Comparison of ENCODE assay signal across 9 cellular contexts in genomic region chr16:15041260-15042011, GRCh38. TPM values are rescaled to one million over a fixed set of nuclear protein-coding genes. Genes with fewer than 3 reads are reported as not detected.
DNase-seq lines count a peak whose midpoint lies in the region; ATAC-seq, FAIRE-seq and TF ChIP-seq lines count a peak whose summit lies in the region.
"Had no signal": no experiment of that assay in that cellular context is flagged by ENCODE, and none has a peak within 500 bp of the region (broad histone marks: within the 10 kb centered on the region; RNA-seq: fewer than 3 reads in every experiment).

No MANE protein-coding gene starts in this region.

- DNase-seq in IMR-90 = peak; percentile 48
- DNase-seq in cerebellar cortex (ENCODE audit: low spot score) = peak; percentile 54
- peak; percentile 79 to 83 for DNase-seq in left colon
- peak; percentile 72 for DNase-seq in superior temporal gyrus (ENCODE audit: extremely low spot score)
- no peak for DNase-seq in NCI-H2171 (lab: John Stamatoyannopoulos, UW)
- no peak for DNase-seq in RCC 7860 (ENCODE audit: low spot score)
- DNase-seq in NCI-H1105 treated with DMSO at 0.1 percent for 48 hours (lab: John Stamatoyannopoulos, UW) = no peak
- no peak for DNase-seq in T1000 (lab: John Stamatoyannopoulos, UW)
- DNase-seq: NCI-H526 had no signal

- no peak overlapping the region for H2BK5ac ChIP-seq in IMR-90 (ENCODE audit: low read depth, low read length, poor library complexity, severe bottlenecking)

- H3K79me1 ChIP-seq in IMR-90 (ENCODE audit: low read depth in 1 of 2, low read length in 2 of 2) = peaks cover 14 to 32% of the 10 kb centered on the region in 2 experiments

- H3K9me3 ChIP-seq in IMR-90 (ENCODE audit: control insufficient read depth, insufficient read depth, low read length) = no peaks in the 10 kb centered on the region

- H2BK15ac ChIP-seq in IMR-90 (ENCODE audit: low read depth, low read length) = no peak overlapping the region

- no TSS peak for BruUV-seq in IMR-90 (replicated peaks; lab: Mats Ljungman, UMichigan)

- no peak for TF ChIP-seq POLR2A in IMR-90 (IDR thresholded peaks at IDR 0.05; ENCODE audit: low read depth, low read length)

- H3K4me1 ChIP-seq in IMR-90 (ENCODE audit: control insufficient read depth, insufficient read depth, low read length) = no peaks in the 10 kb centered on the region

- peak overlapping the region; percentile 18 for H2AFZ ChIP-seq in IMR-90 (replicated peaks; ENCODE audit: low read length, poor library complexity)

- dilution Hi-C loops in IMR-90 (cut with HindIII; ENCODE audit: low sequenced_read_pairs, unreplicated experiment) = no loop called here

- 0 out of 2 replicates have a peak, but pooled peaks have one; percentile 9 for TF ChIP-seq CTCF in IMR-90 (conservative IDR thresholded peaks at IDR 0.05; ENCODE audit: low read depth, low read length)

- in situ Hi-C loops in IMR-90 (cut with MboI; ENCODE audit: low sequenced_read_pairs) = no loop called here

- intact Hi-C loops in IMR-90 (cut with micrococcal nuclease) (no loop called here), left colon (cut with DNase I, micrococcal nuclease) (no loop called here)

- no peaks in the 10 kb centered on the region for H3K27me3 ChIP-seq in IMR-90 (ENCODE audit: control insufficient read depth, insufficient read depth, low read length)

- H3K9me1 ChIP-seq in IMR-90 (ENCODE audit: insufficient read depth, low read length) = peaks cover 4% of the 10 kb centered on the region

- no peak overlapping the region for H4K8ac ChIP-seq in IMR-90 (ENCODE audit: low read depth in 2 of 2, low read length in 2 of 2)

- H2AK5ac ChIP-seq in IMR-90 (ENCODE audit: low read depth, low read length) = 0 out of 2 replicates have a peak overlapping the region, but pooled peaks have one; percentile 24

- POLR2A ChIA-PET in IMR-90 (lab: Charles Lee; ENCODE audit: unreplicated experiment) = no interaction called here

- H3K4me3 ChIP-seq in IMR-90 (ENCODE audit: insufficient read depth, low read depth, low read length) = no peak overlapping the region

- no peak overlapping the region for H2BK120ac ChIP-seq in IMR-90 (ENCODE audit: low read depth, low read length)

- no peak overlapping the region for H3K14ac ChIP-seq in IMR-90 (replicated peaks; ENCODE audit: low read depth, low read length)

- ATAC-seq in IMR-90 (ENCODE audit: low read depth) = peak; percentile 94
- ATAC-seq in left colon = peak; percentile 97

- peaks cover 55% of the 10 kb centered on the region for H3K36me3 ChIP-seq in IMR-90 (ENCODE audit: control insufficient read depth, insufficient read depth, low read length)

- FAIRE-seq in RCC 7860 (lab: Jason Lieb, UNC) = no peak

- no peak overlapping the region for H4K5ac ChIP-seq in IMR-90 (ENCODE audit: low read depth, low read length)

- H3K56ac ChIP-seq in IMR-90 (ENCODE audit: extremely low read depth, insufficient read depth, low read length) = no peak overlapping the region

- H4K91ac ChIP-seq in IMR-90 (ENCODE audit: insufficient read depth, low read depth, low read length) = no peak overlapping the region

- WGBS in IMR-90 (ENCODE audit: extremely low coverage in 2 of 2, insufficient read length in 1 of 2), 2 experiments = 55% methylated on average over 5 of the region's 16 CpGs; no CpG with 5 or more reads in 1 of the 2 experiments

- no peak overlapping the region for H2BK20ac ChIP-seq in IMR-90 (ENCODE audit: low read depth, low read length)

- no peak overlapping the region for H3K4me2 ChIP-seq in IMR-90 (ENCODE audit: low read depth, low read length)

- H3K23ac ChIP-seq in IMR-90 (ENCODE audit: low read depth, low read length) = 0 out of 2 replicates have a peak overlapping the region, but pooled peaks have one; percentile 24

- no peak overlapping the region for H3K9ac ChIP-seq in IMR-90 (ENCODE audit: low read depth, low read length)

- no peak overlapping the region for H3K18ac ChIP-seq in IMR-90 (ENCODE audit: low read depth, low read length)

- no peak overlapping the region for H2AK9ac ChIP-seq in IMR-90 (replicated peaks; ENCODE audit: low read depth, low read length, poor library complexity)

- H4K20me1 ChIP-seq in IMR-90 (ENCODE audit: insufficient read depth, low read length) = peaks cover 4% of the 10 kb centered on the region; the same call in 1 of the 2 replicates

- TF ChIP-seq RAD21 in IMR-90 (IDR thresholded peaks at IDR 0.05; ENCODE audit: low read length) = no peak

- CTCF ChIA-PET in IMR-90 (lab: Yijun Ruan, JAX) = no interaction called here

- peak overlapping the region; percentile 9; the same call in 1 of the 2 replicates for H3K4ac ChIP-seq in IMR-90 (ENCODE audit: low read depth, low read length)

- H3K27ac ChIP-seq in IMR-90 (ENCODE audit: insufficient read depth, low read length) = no peak overlapping the region

TF ChIP-seq in IMR-90, 13 proteins besides CTCF, POLR2A, EP300 and RAD21:
- no peak for TF ChIP-seq RFX5 (IDR thresholded peaks at IDR 0.05; ENCODE audit: low read depth, low read length)
- peak; percentile 33; the same call in 1 of the 2 replicates for TF ChIP-seq MAFK (IDR thresholded peaks at IDR 0.05; ENCODE audit: low read depth, low read length)
- no peak for TF ChIP-seq MXI1 (IDR thresholded peaks at IDR 0.05; ENCODE audit: borderline replicate concordance, low read depth, low read length)

RNA-seq across cellular contexts. Expression of gene NTAN1, which starts 14.4 kb away (rescaled TPM):
- total RNA-seq in IMR-90 (2012; rRNA removed) (54.4 and 66.3 TPM in 2 replicates), left colon (10 to 100 TPM; 27.4 to 36.0 TPM)
- polyA plus RNA-seq in IMR-90 (2012; rRNA removed) = 50.5 and 50.6 TPM in 2 replicates
- 30.1 and 38.4 TPM in 2 replicates for polyA plus RNA-seq in IMR-90 (2012; cell fraction: cytosol; rRNA removed)
- polyA plus RNA-seq in IMR-90 (2012; cell fraction: nucleus; rRNA removed; ENCODE audit: low replicate concordance) = 14.5 and 32.8 TPM in 2 replicates

RNA-seq across cellular contexts. Expression of gene RRN3, which starts 52.6 kb away (rescaled TPM):
- total RNA-seq in IMR-90 (2012; rRNA removed) (47.7 and 58.3 TPM in 2 replicates), left colon (10 to 100 TPM; 25.7 to 26.9 TPM)
- 17.6 and 22.1 TPM in 2 replicates for polyA plus RNA-seq in IMR-90 (2012; rRNA removed)
- 4.0 and 7.1 TPM in 2 replicates for polyA plus RNA-seq in IMR-90 (2012; cell fraction: cytosol; rRNA removed)
- 4.7 and 25.4 TPM in 2 replicates for polyA plus RNA-seq in IMR-90 (2012; cell fraction: nucleus; rRNA removed; ENCODE audit: low replicate concordance)

Comparison
In these comparisons a context has a peak if more than half of its experiments do, and no peak if none do; other contexts are left out.
1. DNase-seq: peak in IMR-90 (single experiment), cerebellar cortex (single experiment), left colon (2 of 2) and superior temporal gyrus (single experiment); none in NCI-H2171 (single experiment), RCC 7860 (single experiment), NCI-H1105 treated with DMSO at 0.1 percent for 48 hours (single experiment) and T1000 (single experiment).